In the genomic region with DNA sequence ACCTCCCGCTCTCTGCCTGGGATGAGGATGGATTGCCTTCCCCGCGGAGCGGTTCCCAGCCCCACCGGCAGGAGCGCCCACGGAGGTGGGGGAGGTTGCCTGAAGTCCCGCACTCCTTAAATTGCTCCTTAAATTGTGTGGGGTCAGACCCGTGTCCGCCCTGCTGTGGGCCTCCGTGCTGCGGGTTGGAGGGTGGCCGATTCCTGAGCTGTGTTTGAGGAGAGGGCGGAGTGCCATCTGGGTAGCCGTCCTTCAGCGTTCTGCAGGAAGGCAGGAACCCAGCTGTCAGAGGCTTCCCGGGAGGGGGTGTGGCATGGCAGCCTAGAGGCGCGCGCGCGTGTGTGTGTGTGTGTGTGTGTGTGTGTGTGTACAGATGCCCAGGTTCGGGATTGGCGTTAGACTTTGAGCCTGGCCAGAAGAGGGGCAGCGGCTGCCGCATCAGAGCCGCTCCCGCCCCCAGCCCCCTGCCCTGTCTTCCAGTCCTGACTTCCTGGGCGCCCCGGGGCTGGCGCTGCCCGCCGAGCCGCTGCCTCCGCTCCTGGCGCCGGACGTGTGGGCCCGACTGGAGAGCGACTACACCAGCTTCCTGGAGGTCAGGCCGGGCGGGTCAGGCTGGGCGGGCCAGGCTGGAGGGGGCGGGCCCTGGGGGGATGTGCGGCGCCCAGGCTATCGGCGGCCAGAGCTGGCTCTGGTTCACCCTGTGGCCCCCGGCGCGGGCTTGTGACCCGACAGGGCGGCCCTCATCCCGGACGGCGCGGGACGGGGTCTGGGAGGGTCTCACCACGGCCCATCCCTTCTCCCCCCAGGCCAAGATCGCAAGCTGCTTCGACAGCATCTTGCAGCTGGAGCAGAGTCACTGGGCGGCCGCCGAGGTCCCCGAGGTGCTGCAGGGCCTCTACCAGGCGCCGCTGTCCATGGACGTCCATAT, we compare ENCODE assay signal across 8 cellular contexts. TPM values are rescaled to one million over a fixed set of nuclear protein-coding genes. Genes with fewer than 3 reads are reported as not detected.
DNase-seq lines count a peak whose midpoint lies in the region; ATAC-seq and TF ChIP-seq lines count a peak whose summit lies in the region.

No MANE protein-coding gene starts in this region.

- no peak overlapping the region for H3K4me3 ChIP-seq in osteoblast (ENCODE audit: insufficient read depth, low read length)

- TF ChIP-seq CTCF in osteoblast (IDR thresholded peaks at IDR 0.05; ENCODE audit: extremely low read depth, low read depth, low read length) = no peak

- no peak for DNase-seq in activated CD4-positive, alpha-beta T cell treated with anti-CD3 and anti-CD28 coated beads, Interleukin-2, amount 10 ng/mL, durations not matched to agents 24 days and 14 days
- no peak for DNase-seq in activated CD4-positive, alpha-beta T cell treated with anti-CD3 and anti-CD28 coated beads, Interleukin-2, amount 50 U/mL, for 1 hour
- DNase-seq in NCI-H526 treated with DMSO at 0.1 percent for 48 hours (lab: John Stamatoyannopoulos, UW) (peak; percentile 62), ecto neural progenitor cell (ENCODE audit: low spot score) (peak; percentile 78), osteoblast (ENCODE audit: insufficient read length, low spot score, missing footprints) (peak; percentile 95)
- no peak for DNase-seq in activated naive CD4-positive, alpha-beta T cell treated with anti-CD3 and anti-CD28 coated beads for 36 hours

- peaks cover 25% of the 10 kb centered on the region for H3K27me3 Mint-ChIP-seq in activated CD4-positive, alpha-beta T cell treated with anti-CD3 and anti-CD28 coated beads, Interleukin-2, amount 10 ng/mL, durations not matched to agents 24 days and 14 days
- H3K27me3 Mint-ChIP-seq in activated naive CD4-positive, alpha-beta T cell treated with anti-CD3 and anti-CD28 coated beads for 36 hours (ENCODE audit: low read depth) = peaks cover 34% of the 10 kb centered on the region

- H3K79me2 ChIP-seq in osteoblast (ENCODE audit: insufficient read depth, low read length) = no peaks in the 10 kb centered on the region

- peak overlapping the region; percentile 58 for H3K4me2 ChIP-seq in osteoblast (ENCODE audit: insufficient read depth, low read length)

- H3K9me3 Mint-ChIP-seq in activated CD4-positive, alpha-beta T cell treated with anti-CD3 and anti-CD28 coated beads, Interleukin-2, amount 10 ng/mL, durations not matched to agents 24 days and 14 days = no peaks in the 10 kb centered on the region
- H3K9me3 Mint-ChIP-seq in activated naive CD4-positive, alpha-beta T cell treated with anti-CD3 and anti-CD28 coated beads for 36 hours = no peaks in the 10 kb centered on the region

- no peak for ATAC-seq in HG03097 (IDR thresholded peaks at IDR 0.05; ENCODE audit: low FRiP score, unreplicated experiment)
- no peak for ATAC-seq in GM18909 (IDR thresholded peaks at IDR 0.05; ENCODE audit: poor library complexity, unreplicated experiment)

- no peak overlapping the region for H3K27ac Mint-ChIP-seq in activated CD4-positive, alpha-beta T cell treated with anti-CD3 and anti-CD28 coated beads, Interleukin-2, amount 10 ng/mL, durations not matched to agents 24 days and 14 days
- no peak overlapping the region for H3K27ac Mint-ChIP-seq in activated naive CD4-positive, alpha-beta T cell treated with anti-CD3 and anti-CD28 coated beads for 36 hours

- peaks cover 4% of the 10 kb centered on the region for H3K4me1 Mint-ChIP-seq in activated CD4-positive, alpha-beta T cell treated with anti-CD3 and anti-CD28 coated beads, Interleukin-2, amount 10 ng/mL, durations not matched to agents 24 days and 14 days
- H3K4me1 Mint-ChIP-seq in activated naive CD4-positive, alpha-beta T cell treated with anti-CD3 and anti-CD28 coated beads for 36 hours (ENCODE audit: low read depth) = peaks cover 10% of the 10 kb centered on the region

- intact Hi-C loops in activated CD4-positive, alpha-beta T cell treated with anti-CD3 and anti-CD28 coated beads, Interleukin-2, amount 10 ng/mL, durations not matched to agents 24 days and 14 days (cut with micrococcal nuclease) = no loop called here
- intact Hi-C loops in activated naive CD4-positive, alpha-beta T cell treated with anti-CD3 and anti-CD28 coated beads for 36 hours (cut with micrococcal nuclease) = no loop called here

- H3K9me3 ChIP-seq in osteoblast (ENCODE audit: low read depth, low read length) = no peaks in the 10 kb centered on the region

- CTCF ChIA-PET in activated naive CD4-positive, alpha-beta T cell treated with anti-CD3 and anti-CD28 coated beads for 36 hours (lab: Charles Lee) = interaction anchor here (0.9 to 3.9 kb wide), 18 partner anchors 8 to 563 kb away, joined by 3 to 46 read pairs (median 7); a partner anchor contains a TSS

- peaks cover 3% of the 10 kb centered on the region for H3K4me1 ChIP-seq in osteoblast (ENCODE audit: insufficient read depth, low read length)

- H3K27me3 ChIP-seq in osteoblast (ENCODE audit: insufficient read depth, low read length) = peaks cover 28% of the 10 kb centered on the region

- peak overlapping the region; percentile 26 for H3K4me3 Mint-ChIP-seq in activated CD4-positive, alpha-beta T cell treated with anti-CD3 and anti-CD28 coated beads, Interleukin-2, amount 10 ng/mL, durations not matched to agents 24 days and 14 days
- H3K4me3 Mint-ChIP-seq in activated naive CD4-positive, alpha-beta T cell treated with anti-CD3 and anti-CD28 coated beads for 36 hours = no peak overlapping the region

- no peaks in the 10 kb centered on the region for H3K36me3 ChIP-seq in osteoblast (ENCODE audit: insufficient read depth, low read length)

- no peak overlapping the region for H3K27ac ChIP-seq in osteoblast (ENCODE audit: low read depth, low read length)

- no peaks in the 10 kb centered on the region for H4K20me1 ChIP-seq in osteoblast (ENCODE audit: insufficient read depth, low read length)

- H3K36me3 Mint-ChIP-seq in activated CD4-positive, alpha-beta T cell treated with anti-CD3 and anti-CD28 coated beads, Interleukin-2, amount 10 ng/mL, durations not matched to agents 24 days and 14 days (ENCODE audit: low read depth) = no peaks in the 10 kb centered on the region
- H3K36me3 Mint-ChIP-seq in activated naive CD4-positive, alpha-beta T cell treated with anti-CD3 and anti-CD28 coated beads for 36 hours (ENCODE audit: low read depth) = no peaks in the 10 kb centered on the region

- no peak overlapping the region for H2AFZ ChIP-seq in osteoblast (ENCODE audit: low read length)

RNA-seq across cellular contexts. Expression of a gene that starts 9.2 kb away (rescaled TPM):
- total RNA-seq in activated CD4-positive, alpha-beta T cell treated with anti-CD3 and anti-CD28 coated beads, Interleukin-2, amount 10 ng/mL, durations not matched to agents 24 days and 14 days = not detected in 2 replicates
- total RNA-seq in osteoblast = 0.29 TPM in 1 of 2 replicates, not detected in the other
- not detected for total RNA-seq in activated naive CD4-positive, alpha-beta T cell treated with anti-CD3 and anti-CD28 coated beads for 36 hours

RNA-seq across cellular contexts. Expression of a gene that starts 19.5 kb away (rescaled TPM):
- total RNA-seq in activated CD4-positive, alpha-beta T cell treated with anti-CD3 and anti-CD28 coated beads, Interleukin-2, amount 10 ng/mL, durations not matched to agents 24 days and 14 days = 0.37 and 0.50 TPM in 2 replicates
- 41.3 and 60.1 TPM in 2 replicates for total RNA-seq in osteoblast
- under 1 TPM; 0.12 to 0.60 TPM for total RNA-seq in activated naive CD4-positive, alpha-beta T cell treated with anti-CD3 and anti-CD28 coated beads for 36 hours

RNA-seq across cellular contexts. Expression of a gene that starts 19.7 kb away (rescaled TPM):
- total RNA-seq in activated CD4-positive, alpha-beta T cell treated with anti-CD3 and anti-CD28 coated beads, Interleukin-2, amount 10 ng/mL, durations not matched to agents 24 days and 14 days = not detected in 2 replicates
- not detected in 2 replicates for total RNA-seq in osteoblast
- total RNA-seq in activated naive CD4-positive, alpha-beta T cell treated with anti-CD3 and anti-CD28 coated beads for 36 hours = not detected

RNA-seq across cellular contexts. Expression of a gene that starts 46.4 kb away (rescaled TPM):
- 1.5 and 1.7 TPM in 2 replicates for total RNA-seq in activated CD4-positive, alpha-beta T cell treated with anti-CD3 and anti-CD28 coated beads, Interleukin-2, amount 10 ng/mL, durations not matched to agents 24 days and 14 days
- 99.9 and 118 TPM in 2 replicates for total RNA-seq in osteoblast
- total RNA-seq in activated naive CD4-positive, alpha-beta T cell treated with anti-CD3 and anti-CD28 coated beads for 36 hours = 1 to 10 TPM; 2.5 to 3.2 TPM

Comparison
In these comparisons a context has a peak if more than half of its experiments do, and no peak if none do; other contexts are left out.
1. DNase-seq: peak in NCI-H526 treated with DMSO at 0.1 percent for 48 hours (single experiment), ecto neural progenitor cell (single experiment) and osteoblast (single experiment); none in activated CD4-positive, alpha-beta T cell treated with anti-CD3 and anti-CD28 coated beads, Interleukin-2, amount 10 ng/mL, durations not matched to agents 24 days and 14 days (single experiment), activated CD4-positive, alpha-beta T cell treated with anti-CD3 and anti-CD28 coated beads, Interleukin-2, amount 50 U/mL, for 1 hour (single experiment) and activated naive CD4-positive, alpha-beta T cell treated with anti-CD3 and anti-CD28 coated beads for 36 hours (single experiment).
2. RNA of a gene that starts 19.5 kb away (total RNA-seq): 41.3 to 60.1 TPM in osteoblast; 0.12 to 0.60 TPM in activated naive CD4-positive, alpha-beta T cell treated with anti-CD3 and anti-CD28 coated beads for 36 hours and 0.37 to 0.50 TPM in activated CD4-positive, alpha-beta T cell treated with anti-CD3 and anti-CD28 coated beads, Interleukin-2, amount 10 ng/mL, durations not matched to agents 24 days and 14 days; every median in the first group is over 10 times any median in the second.